In the genomic region with DNA sequence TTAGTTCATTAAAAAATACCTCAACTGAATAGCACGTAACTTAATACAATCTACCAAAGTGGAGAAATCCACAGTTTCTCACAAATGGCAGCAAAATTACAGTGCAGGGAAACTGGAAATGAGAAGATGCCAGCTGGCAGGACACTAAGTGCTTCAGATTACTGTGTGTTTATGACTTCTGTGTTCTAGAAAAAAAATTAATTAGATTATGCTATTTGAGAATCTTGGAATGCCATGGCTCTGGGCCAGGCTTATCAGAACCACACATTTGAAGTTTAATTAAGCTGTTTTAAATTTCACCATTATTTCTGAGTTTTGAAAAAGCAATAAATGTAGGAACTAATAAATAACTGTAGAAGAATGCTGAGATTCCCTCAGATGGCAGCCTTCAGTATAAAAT, we compare ENCODE assay signal across 25 cellular contexts.
"Had no signal": no experiment of that assay in that cellular context is flagged by ENCODE, and none has a peak within 500 bp of the region (broad histone marks: within the 10 kb centered on the region; RNA-seq: fewer than 3 reads in every experiment).

No MANE protein-coding gene starts in this region.

- H3K27me3 ChIP-seq: esophagus squamous epithelium, gastrocnemius medialis, left lung, neural progenitor cell, right atrium auricular region, tibial nerve, upper lobe of left lung, uterus had no signal

- H3K4me1 ChIP-seq: gastrocnemius medialis, left lung, neural progenitor cell, parathyroid adenoma, right atrium auricular region, tibial nerve, uterus had no signal

- ATAC-seq: effector memory CD8-positive, alpha-beta T cell; gastrocnemius medialis; left lung; mucosa of descending colon; natural killer cell treated with Interleukin-12 subunit alpha and Interleukin-12 subunit beta and Interleukin-15 and Interleukin-18, amount 100 ng/mL, for 72 hours; sciatic nerve; stimulated activated memory B cell treated with anti-CD40 and anti-IgM and Interleukin-4, amounts not matched to agents 10 μg/mL and 1 μg/mL and 100 μg/mL, for 72 hours; stimulated activated naive CD8-positive, alpha-beta T cell treated with anti-CD3 and anti-CD28 coated beads, Interleukin-15, Interleukin-2, amounts not matched to agents 100 U/mL and 50 U/mL, for 24 hours had no signal

- H3K4me3 ChIP-seq: coronary artery, esophagus squamous epithelium, gastrocnemius medialis, left lung, mucosa of descending colon, neural progenitor cell, right atrium auricular region, thoracic aorta, tibial nerve, upper lobe of left lung, uterus had no signal

- H3K27ac ChIP-seq: coronary artery, esophagus squamous epithelium, gastrocnemius medialis, left lung, neural progenitor cell, parathyroid adenoma, right atrium auricular region, thoracic aorta, tibial nerve, upper lobe of left lung, uterus had no signal

- DNase-seq: dermis blood vessel endothelial cell; effector memory CD8-positive, alpha-beta T cell; erythroblast; esophagus squamous epithelium; foreskin fibroblast; gastrocnemius medialis; head of caudate nucleus; left lung; mesenchymal stem cell; mucosa of descending colon; naive B cell; stimulated activated CD4-positive, alpha-beta T cell treated with anti-CD3 and anti-CD28 coated beads, Interleukin-4, amount 100 ng/mL, for 4 hours; stimulated activated naive CD8-positive, alpha-beta T cell treated with anti-CD3 and anti-CD28 coated beads, Interleukin-15, Interleukin-2, amounts not matched to agents 100 U/mL and 50 U/mL, for 24 hours; substantia nigra; upper lobe of left lung; uterus had no signal

- H3K9me3 ChIP-seq: esophagus squamous epithelium, gastrocnemius medialis, left lung, mucosa of descending colon, right atrium auricular region, thoracic aorta, tibial nerve, upper lobe of left lung, uterus had no signal

- H3K36me3 ChIP-seq: esophagus squamous epithelium, gastrocnemius medialis, left lung, neural progenitor cell, right atrium auricular region, thoracic aorta, tibial nerve, upper lobe of left lung, uterus had no signal
